2 cellular contexts compared by ENCODE assay signal in genomic region chr19:15274477-15274876, GRCh38.
TF ChIP-seq lines count a peak whose summit lies in the region.

No MANE protein-coding gene starts in this region.

TF ChIP-seq in GM23338, 12 proteins besides CTCF, POLR2A, EP300 and RAD21:
- TF ChIP-seq POLR2AphosphoS5 (IDR thresholded peaks at IDR 0.05; ENCODE audit: low read depth) (no peak), EZH2phosphoT487 (IDR thresholded peaks at IDR 0.05; ENCODE audit: unreplicated experiment) (no peak), EZH2 (IDR thresholded peaks at IDR 0.05; ENCODE audit: low read depth, unreplicated experiment) (no peak), ZNF114 (CRISPR knock-in tag; IDR thresholded peaks at IDR 0.05) (no peak), STAT1 (IDR thresholded peaks at IDR 0.05; ENCODE audit: unreplicated experiment) (no peak), JUNB (IDR thresholded peaks at IDR 0.05; ENCODE audit: unreplicated experiment) (no peak), ZNF462 (CRISPR knock-in tag; IDR thresholded peaks at IDR 0.05) (no peak), ZNF331 (CRISPR knock-in tag; IDR thresholded peaks at IDR 0.05; ENCODE audit: low read depth) (no peak), CREB1 (CRISPR knock-in tag; IDR thresholded peaks at IDR 0.05; ENCODE audit: low read depth) (no peak), NANOG (IDR thresholded peaks at IDR 0.05; ENCODE audit: borderline replicate concordance) (no peak)
- TF ChIP-seq, protein P1, sequence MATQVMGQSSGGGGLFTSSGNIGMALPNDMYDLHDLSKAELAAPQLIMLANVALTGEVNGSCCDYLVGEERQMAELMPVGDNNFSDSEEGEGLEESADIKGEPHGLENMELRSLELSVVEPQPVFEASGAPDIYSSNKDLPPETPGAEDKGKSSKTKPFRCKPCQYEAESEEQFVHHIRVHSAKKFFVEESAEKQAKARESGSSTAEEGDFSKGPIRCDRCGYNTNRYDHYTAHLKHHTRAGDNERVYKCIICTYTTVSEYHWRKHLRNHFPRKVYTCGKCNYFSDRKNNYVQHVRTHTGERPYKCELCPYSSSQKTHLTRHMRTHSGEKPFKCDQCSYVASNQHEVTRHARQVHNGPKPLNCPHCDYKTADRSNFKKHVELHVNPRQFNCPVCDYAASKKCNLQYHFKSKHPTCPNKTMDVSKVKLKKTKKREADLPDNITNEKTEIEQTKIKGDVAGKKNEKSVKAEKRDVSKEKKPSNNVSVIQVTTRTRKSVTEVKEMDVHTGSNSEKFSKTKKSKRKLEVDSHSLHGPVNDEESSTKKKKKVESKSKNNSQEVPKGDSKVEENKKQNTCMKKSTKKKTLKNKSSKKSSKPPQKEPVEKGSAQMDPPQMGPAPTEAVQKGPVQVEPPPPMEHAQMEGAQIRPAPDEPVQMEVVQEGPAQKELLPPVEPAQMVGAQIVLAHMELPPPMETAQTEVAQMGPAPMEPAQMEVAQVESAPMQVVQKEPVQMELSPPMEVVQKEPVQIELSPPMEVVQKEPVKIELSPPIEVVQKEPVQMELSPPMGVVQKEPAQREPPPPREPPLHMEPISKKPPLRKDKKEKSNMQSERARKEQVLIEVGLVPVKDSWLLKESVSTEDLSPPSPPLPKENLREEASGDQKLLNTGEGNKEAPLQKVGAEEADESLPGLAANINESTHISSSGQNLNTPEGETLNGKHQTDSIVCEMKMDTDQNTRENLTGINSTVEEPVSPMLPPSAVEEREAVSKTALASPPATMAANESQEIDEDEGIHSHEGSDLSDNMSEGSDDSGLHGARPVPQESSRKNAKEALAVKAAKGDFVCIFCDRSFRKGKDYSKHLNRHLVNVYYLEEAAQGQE (IDR thresholded peaks at IDR 0.05; ENCODE audit: unreplicated experiment) = no peak
- TF ChIP-seq, protein P2, sequence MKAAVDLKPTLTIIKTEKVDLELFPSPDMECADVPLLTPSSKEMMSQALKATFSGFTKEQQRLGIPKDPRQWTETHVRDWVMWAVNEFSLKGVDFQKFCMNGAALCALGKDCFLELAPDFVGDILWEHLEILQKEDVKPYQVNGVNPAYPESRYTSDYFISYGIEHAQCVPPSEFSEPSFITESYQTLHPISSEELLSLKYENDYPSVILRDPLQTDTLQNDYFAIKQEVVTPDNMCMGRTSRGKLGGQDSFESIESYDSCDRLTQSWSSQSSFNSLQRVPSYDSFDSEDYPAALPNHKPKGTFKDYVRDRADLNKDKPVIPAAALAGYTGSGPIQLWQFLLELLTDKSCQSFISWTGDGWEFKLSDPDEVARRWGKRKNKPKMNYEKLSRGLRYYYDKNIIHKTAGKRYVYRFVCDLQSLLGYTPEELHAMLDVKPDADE (IDR thresholded peaks at IDR 0.05) = no peak

TF ChIP-seq in H1, 55 proteins besides CTCF, POLR2A, EP300 and RAD21:
- TF ChIP-seq CREB1 (IDR thresholded peaks at IDR 0.05) = no peak
- no peak for TF ChIP-seq BCL11A (IDR thresholded peaks at IDR 0.05; ENCODE audit: low read depth in 2 of 2, low read length in 2 of 2)
- no peak for TF ChIP-seq SRF (IDR thresholded peaks at IDR 0.05; ENCODE audit: low read depth, low read length)
- TF ChIP-seq POU5F1 (IDR thresholded peaks at IDR 0.05; ENCODE audit: low read depth, low read length) = no peak
- TF ChIP-seq SP4 (IDR thresholded peaks at IDR 0.05; ENCODE audit: low read length) = no peak
- no peak for TF ChIP-seq SAP30 (IDR thresholded peaks at IDR 0.05; ENCODE audit: insufficient read depth, insufficient replicate concordance, low read length)
- no peak for TF ChIP-seq TCF12 (IDR thresholded peaks at IDR 0.05; ENCODE audit: low read depth, low read length)
- no peak for TF ChIP-seq KDM1A (IDR thresholded peaks at IDR 0.05; ENCODE audit: borderline replicate concordance, low read length)
- TF ChIP-seq CBX5 (IDR thresholded peaks at IDR 0.05; ENCODE audit: low read depth, low read length) = no peak
- no peak for TF ChIP-seq YY1 (IDR thresholded peaks at IDR 0.05; ENCODE audit: low read depth, low read length)
- no peak for TF ChIP-seq ASH2L (IDR thresholded peaks at IDR 0.05; ENCODE audit: low read length)
- no peak for TF ChIP-seq TBP (IDR thresholded peaks at IDR 0.05; ENCODE audit: low read depth, low read length)
